Comparison of ENCODE assay signal across 25 cellular contexts in genomic region chr10:93039110-93039509, GRCh38. TPM values are rescaled to one million over a fixed set of nuclear protein-coding genes. Genes with fewer than 3 reads are reported as not detected.
"Had no signal": no experiment of that assay in that cellular context is flagged by ENCODE, and none has a peak within 500 bp of the region (broad histone marks: within the 10 kb centered on the region; RNA-seq: fewer than 3 reads in every experiment).

No MANE protein-coding gene starts in this region.

- H3K27me3 ChIP-seq: dorsolateral prefrontal cortex, foreskin keratinocyte, right lobe of liver, stomach, transverse colon had no signal

- H3K27ac Mint-ChIP-seq: stimulated activated naive B cell treated with anti-CD40 and anti-IgM and Interleukin-4, amounts not matched to agents 10 μg/mL and 1 μg/mL and 100 μg/mL, for 72 hours had no signal

- H3K4me3 Mint-ChIP-seq: naive thymus-derived CD4-positive, alpha-beta T cell; nephron progenitor cell; stimulated activated naive B cell treated with anti-CD40 and anti-IgM and Interleukin-4, amounts not matched to agents 10 μg/mL and 1 μg/mL and 100 μg/mL, for 72 hours had no signal

- H3K9me3 ChIP-seq: psoas muscle, right lobe of liver, stomach, thoracic aorta, transverse colon had no signal

- ATAC-seq: left ventricle myocardium superior; naive thymus-derived CD4-positive, alpha-beta T cell had no signal

- H3K9me3 Mint-ChIP-seq: naive thymus-derived CD4-positive, alpha-beta T cell; nephron progenitor cell; stimulated activated naive B cell treated with anti-CD40 and anti-IgM and Interleukin-4, amounts not matched to agents 10 μg/mL and 1 μg/mL and 100 μg/mL, for 72 hours had no signal

- H3K27me3 Mint-ChIP-seq: naive thymus-derived CD4-positive, alpha-beta T cell; stimulated activated naive B cell treated with anti-CD40 and anti-IgM and Interleukin-4, amounts not matched to agents 10 μg/mL and 1 μg/mL and 100 μg/mL, for 72 hours had no signal

- H3K36me3 ChIP-seq: right lobe of liver, stomach, thoracic aorta had no signal

- H3K4me1 Mint-ChIP-seq: nephron progenitor cell had no signal

- H3K27ac ChIP-seq: dorsolateral prefrontal cortex, foreskin keratinocyte, psoas muscle, right lobe of liver, skin epidermis, stomach, thoracic aorta, transverse colon had no signal

- H3K4me3 ChIP-seq: dorsolateral prefrontal cortex, lung, psoas muscle, right lobe of liver, skin epidermis, stomach, thoracic aorta, transverse colon had no signal

- DNase-seq: cortex of kidney; dorsolateral prefrontal cortex; effector CD8-positive, alpha-beta T cell; left colon; left ventricle myocardium superior; naive thymus-derived CD4-positive, alpha-beta T cell; nephron progenitor cell; psoas muscle; retina; right lobe of liver; stimulated activated CD4-positive, alpha-beta T cell treated with anti-CD3 and anti-CD28 coated beads, Interleukin-2, amount 100 ng/mL, for 24 hours; stimulated activated CD4-positive, alpha-beta T cell treated with anti-CD3 and anti-CD28 coated beads, Interleukin-4, amount 100 ng/mL, for 4 hours; stomach; transverse colon had no signal

- H3K4me1 ChIP-seq: foreskin keratinocyte, psoas muscle had no signal

RNA-seq across cellular contexts. Expression of gene CYP26C1, which starts 21.5 kb away (rescaled TPM):
- total RNA-seq: foreskin keratinocyte, left ventricle myocardium superior, mononuclear cell, transverse colon had no signal
- polyA plus RNA-seq: foreskin keratinocyte; naive thymus-derived CD4-positive, alpha-beta T cell; stomach had no signal

RNA-seq across cellular contexts. Expression of gene CYP26A1, which starts 34.6 kb away (rescaled TPM):
- total RNA-seq: foreskin keratinocyte; kidney epithelial cell; left colon; left ventricle myocardium superior; lung; mesenteric fat pad; mononuclear cell; naive thymus-derived CD4-positive, alpha-beta T cell; psoas muscle; stomach; thoracic aorta; transverse colon; ureter had no signal
- polyA plus RNA-seq: esophagus; fibroblast of lung; foreskin keratinocyte; naive thymus-derived CD4-positive, alpha-beta T cell had no signal
